ENCODE assay signal across 1 cellular context in genomic region chr4:152951348-152951747, GRCh38.
TF ChIP-seq lines count a peak whose summit lies in the region.

No MANE protein-coding gene starts in this region.

TF ChIP-seq in SK-N-SH, 30 proteins besides CTCF, POLR2A, EP300 and RAD21 (continued from another document):
- no peak for TF ChIP-seq PBX3 (IDR thresholded peaks at IDR 0.05)
- no peak for TF ChIP-seq TAF1 (IDR thresholded peaks at IDR 0.05; ENCODE audit: borderline replicate concordance, low read depth, low read length)
